Comparison of ENCODE assay signal across 15 cellular contexts in the genomic region with DNA sequence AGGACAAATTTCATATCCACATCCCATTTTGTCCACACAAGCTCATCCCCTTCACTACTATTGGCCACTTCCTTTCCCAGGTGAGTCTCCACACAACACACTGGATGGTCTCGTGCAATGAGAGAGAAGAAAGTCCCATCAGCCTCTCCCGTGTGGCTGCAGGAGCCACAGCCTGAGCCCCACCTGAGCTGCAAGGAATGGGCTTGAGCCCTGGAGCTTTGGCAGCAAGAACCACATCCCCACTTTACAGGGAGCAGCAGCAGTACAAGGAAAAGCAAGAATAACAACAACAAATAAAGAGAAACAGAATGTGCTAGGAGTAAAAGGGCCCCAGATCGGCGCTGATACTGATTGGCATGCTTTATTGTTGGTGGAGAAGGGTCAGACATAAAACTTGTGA.
DNase-seq lines count a peak whose midpoint lies in the region; ATAC-seq and TF ChIP-seq lines count a peak whose summit lies in the region.
"Had no signal": no experiment of that assay in that cellular context is flagged by ENCODE, and none has a peak within 500 bp of the region (broad histone marks: within the 10 kb centered on the region; RNA-seq: fewer than 3 reads in every experiment).

No MANE protein-coding gene starts in this region.

- peak; percentile 15 for DNase-seq in osteoblast (ENCODE audit: insufficient read length, low spot score, missing footprints)
- DNase-seq in thoracic aorta (ENCODE audit: low spot score), result no peak
- DNase-seq in NAMALWA (ENCODE audit: low spot score), result no peak
- DNase-seq in dorsolateral prefrontal cortex, result no peak
- DNase-seq in SHP77 treated with DMSO at 0.1 percent for 48 hours (lab: John Stamatoyannopoulos, UW), result no peak
- DNase-seq: Calu3; CD8-positive, alpha-beta T cell; DMS79 treated with DMSO at 0.1 percent for 48 hours; GF-D8; GM23248; HCEC 1CT had no signal

- no peak overlapping the region for H3K4me2 ChIP-seq in osteoblast (ENCODE audit: insufficient read depth, low read length)

- no peaks in the 10 kb centered on the region for H3K79me2 ChIP-seq in osteoblast (ENCODE audit: insufficient read depth, low read length)

- intact Hi-C loops in dorsolateral prefrontal cortex (cut with DNase I), result no loop called here

- H4K20me1 ChIP-seq in osteoblast (ENCODE audit: insufficient read depth, low read length), result no peaks in the 10 kb centered on the region
- H4K20me1 ChIP-seq: BLaER1 treated with 17β-estradiol and CSF1 and Interleukin-3, amounts not matched to agents 10 nM and 100 nM had no signal

- H3K27me3 ChIP-seq in HUES64 (ENCODE audit: insufficient read depth, low read length) (no peaks in the 10 kb centered on the region), gastroesophageal sphincter (no peaks in the 10 kb centered on the region), osteoblast (ENCODE audit: insufficient read depth, low read length) (no peaks in the 10 kb centered on the region), thoracic aorta (replicated peaks; ENCODE audit: insufficient read depth) (no peaks in the 10 kb centered on the region), dorsolateral prefrontal cortex (peaks cover 0 to 33% (median 7%) of the 10 kb centered on the region in 45 donors)
- H3K27me3 ChIP-seq: BLaER1 treated with 17β-estradiol and CSF1 and Interleukin-3, amounts not matched to agents 10 nM and 100 nM had no signal

- no peak for TF ChIP-seq POLR2A in gastroesophageal sphincter (IDR thresholded peaks at IDR 0.05)

- TF ChIP-seq EP300 in gastroesophageal sphincter (IDR thresholded peaks at IDR 0.05), result no peak

- peaks cover 83% of the 10 kb centered on the region for H3K9me3 ChIP-seq in HUES64 (ENCODE audit: insufficient read depth, low read depth, low read length)
- H3K9me3 ChIP-seq in gastroesophageal sphincter, result peaks cover 0 to 59% (median 3%) of the 10 kb centered on the region in 3 donors
- peaks cover 22% of the 10 kb centered on the region for H3K9me3 ChIP-seq in osteoblast (ENCODE audit: low read depth, low read length)
- peaks cover 17% of the 10 kb centered on the region for H3K9me3 ChIP-seq in thoracic aorta

- H3K36me3 ChIP-seq in HUES64 (ENCODE audit: insufficient read depth, low read length), result no peaks in the 10 kb centered on the region
- no peaks in the 10 kb centered on the region for H3K36me3 ChIP-seq in gastroesophageal sphincter
- no peaks in the 10 kb centered on the region for H3K36me3 ChIP-seq in osteoblast (ENCODE audit: insufficient read depth, low read length)
- no peaks in the 10 kb centered on the region for H3K36me3 ChIP-seq in thoracic aorta
- H3K36me3 ChIP-seq: BLaER1 treated with 17β-estradiol and CSF1 and Interleukin-3, amounts not matched to agents 10 nM and 100 nM had no signal

- H2AFZ ChIP-seq in osteoblast (ENCODE audit: low read length), result no peak overlapping the region
- H2AFZ ChIP-seq: GM23248 had no signal

- H3K4me1 ChIP-seq in HUES64 (ENCODE audit: insufficient read depth, low read length) (no peaks in the 10 kb centered on the region), gastroesophageal sphincter (no peaks in the 10 kb centered on the region), osteoblast (ENCODE audit: insufficient read depth, low read length) (no peaks in the 10 kb centered on the region), thoracic aorta (ENCODE audit: control insufficient read depth in 1 of 2, low read depth in 2 of 2) (no peaks in the 10 kb centered on the region)

- TF ChIP-seq CTCF in gastroesophageal sphincter (IDR thresholded peaks at IDR 0.05), result no peak
- TF ChIP-seq CTCF in osteoblast (IDR thresholded peaks at IDR 0.05; ENCODE audit: extremely low read depth, low read depth, low read length), result no peak
- TF ChIP-seq CTCF in thoracic aorta (IDR thresholded peaks at IDR 0.05), result no peak
- TF ChIP-seq CTCF in dorsolateral prefrontal cortex (IDR thresholded peaks at IDR 0.05 in 54 of 56, conservative IDR thresholded peaks at IDR 0.05 in 2 of 56; ENCODE audit: low read depth in 1 of 56, partially characterized antibody in 56 of 56), result no peak

- WGBS in HUES64, result 79% methylated on average over 4 of the region's 4 CpGs
- 54 to 60% methylated on average over 4 of the region's 4 CpGs for WGBS in gastroesophageal sphincter (ENCODE audit: low coverage in 1 of 2), 2 donors

- ATAC-seq in gastroesophageal sphincter (peak; percentile 8), thoracic aorta (ENCODE audit: insufficient number of reproducible peaks, low FRiP score, low read depth) (peak; percentile 1)
- ATAC-seq: CD8-positive, alpha-beta T cell; GM12878 had no signal

- 0 out of 2 replicates have a peak overlapping the region, but pooled peaks have one; percentile 5 for H3K4me3 ChIP-seq in HUES64 (ENCODE audit: low read length)
- H3K4me3 ChIP-seq in gastroesophageal sphincter, result no peak overlapping the region
- no peak overlapping the region for H3K4me3 ChIP-seq in osteoblast (ENCODE audit: insufficient read depth, low read length)
- H3K4me3 ChIP-seq in thoracic aorta, result no peak overlapping the region
- no peak overlapping the region for H3K4me3 ChIP-seq in dorsolateral prefrontal cortex
- H3K4me3 ChIP-seq: BLaER1 treated with 17β-estradiol and CSF1 and Interleukin-3, amounts not matched to agents 10 nM and 100 nM; GM12878; GM23248 had no signal

- H3K9ac ChIP-seq in HUES64 (ENCODE audit: low read depth, low read length), result no peak overlapping the region
- H3K9ac ChIP-seq: BLaER1 treated with 17β-estradiol and CSF1 and Interleukin-3, amounts not matched to agents 10 nM and 100 nM; GM23248 had no signal

- H3K27ac ChIP-seq in HUES64 (ENCODE audit: low read depth, low read length) (no peak overlapping the region), gastroesophageal sphincter (no peak overlapping the region), osteoblast (ENCODE audit: low read depth, low read length) (no peak overlapping the region), thoracic aorta (no peak overlapping the region), dorsolateral prefrontal cortex (no peak overlapping the region)
- H3K27ac ChIP-seq: BLaER1 treated with 17β-estradiol and CSF1 and Interleukin-3, amounts not matched to agents 10 nM and 100 nM; GM23248 had no signal
